Comparison of ENCODE assay signal across 1 cellular context in genomic region chr1:29801561-29801973, GRCh38.
TF ChIP-seq lines count a peak whose summit lies in the region.

No MANE protein-coding gene starts in this region.

TF ChIP-seq in GM23338, 12 proteins besides CTCF, POLR2A, EP300 and RAD21 (continued from another document):
- TF ChIP-seq, protein P1, sequence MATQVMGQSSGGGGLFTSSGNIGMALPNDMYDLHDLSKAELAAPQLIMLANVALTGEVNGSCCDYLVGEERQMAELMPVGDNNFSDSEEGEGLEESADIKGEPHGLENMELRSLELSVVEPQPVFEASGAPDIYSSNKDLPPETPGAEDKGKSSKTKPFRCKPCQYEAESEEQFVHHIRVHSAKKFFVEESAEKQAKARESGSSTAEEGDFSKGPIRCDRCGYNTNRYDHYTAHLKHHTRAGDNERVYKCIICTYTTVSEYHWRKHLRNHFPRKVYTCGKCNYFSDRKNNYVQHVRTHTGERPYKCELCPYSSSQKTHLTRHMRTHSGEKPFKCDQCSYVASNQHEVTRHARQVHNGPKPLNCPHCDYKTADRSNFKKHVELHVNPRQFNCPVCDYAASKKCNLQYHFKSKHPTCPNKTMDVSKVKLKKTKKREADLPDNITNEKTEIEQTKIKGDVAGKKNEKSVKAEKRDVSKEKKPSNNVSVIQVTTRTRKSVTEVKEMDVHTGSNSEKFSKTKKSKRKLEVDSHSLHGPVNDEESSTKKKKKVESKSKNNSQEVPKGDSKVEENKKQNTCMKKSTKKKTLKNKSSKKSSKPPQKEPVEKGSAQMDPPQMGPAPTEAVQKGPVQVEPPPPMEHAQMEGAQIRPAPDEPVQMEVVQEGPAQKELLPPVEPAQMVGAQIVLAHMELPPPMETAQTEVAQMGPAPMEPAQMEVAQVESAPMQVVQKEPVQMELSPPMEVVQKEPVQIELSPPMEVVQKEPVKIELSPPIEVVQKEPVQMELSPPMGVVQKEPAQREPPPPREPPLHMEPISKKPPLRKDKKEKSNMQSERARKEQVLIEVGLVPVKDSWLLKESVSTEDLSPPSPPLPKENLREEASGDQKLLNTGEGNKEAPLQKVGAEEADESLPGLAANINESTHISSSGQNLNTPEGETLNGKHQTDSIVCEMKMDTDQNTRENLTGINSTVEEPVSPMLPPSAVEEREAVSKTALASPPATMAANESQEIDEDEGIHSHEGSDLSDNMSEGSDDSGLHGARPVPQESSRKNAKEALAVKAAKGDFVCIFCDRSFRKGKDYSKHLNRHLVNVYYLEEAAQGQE (IDR thresholded peaks at IDR 0.05; ENCODE audit: unreplicated experiment) = no peak
